In the genomic region with DNA sequence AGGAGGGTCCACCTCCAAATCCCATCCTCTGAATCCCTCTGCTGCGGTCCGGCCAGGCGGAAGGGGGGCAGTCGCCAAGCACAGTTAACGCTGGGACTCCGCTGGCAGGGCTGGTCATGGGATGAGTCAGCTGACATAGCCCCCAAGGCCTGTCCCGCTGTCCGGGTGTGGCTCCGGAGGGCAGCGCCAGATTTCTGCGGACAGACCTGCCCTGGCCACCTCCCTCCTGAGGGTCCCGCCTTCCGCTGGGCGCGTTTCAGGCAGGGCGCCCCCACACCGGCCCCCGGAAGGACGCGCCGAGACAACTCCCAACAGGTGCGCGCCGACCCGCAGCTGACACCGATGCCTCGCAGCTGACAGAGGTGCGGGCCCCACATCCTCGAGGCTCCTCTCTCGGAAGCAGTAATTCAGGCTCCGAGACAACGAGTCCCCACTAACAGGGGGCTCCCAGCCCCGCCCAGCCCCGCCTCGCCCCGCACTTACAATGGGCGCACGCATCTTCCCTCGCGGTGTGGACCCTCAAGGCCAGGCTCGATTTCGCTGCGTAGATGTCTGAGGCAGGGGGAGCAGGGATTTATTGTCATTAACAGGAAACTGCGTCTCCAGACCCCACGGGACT, we compare ENCODE assay signal across 9 cellular contexts. TPM values are rescaled to one million over a fixed set of nuclear protein-coding genes. Genes with fewer than 3 reads are reported as not detected.
DNase-seq lines count a peak whose midpoint lies in the region; ATAC-seq and TF ChIP-seq lines count a peak whose summit lies in the region.
"Had no signal": no experiment of that assay in that cellular context is flagged by ENCODE, and none has a peak within 500 bp of the region (broad histone marks: within the 10 kb centered on the region; RNA-seq: fewer than 3 reads in every experiment).

No MANE protein-coding gene starts in this region.

- H3K36me3 ChIP-seq in RWPE2 (ENCODE audit: low read depth): no peaks in the 10 kb centered on the region
- no peaks in the 10 kb centered on the region for H3K36me3 ChIP-seq in psoas muscle (ENCODE audit: insufficient read depth in 1 of 2, low read depth in 1 of 2)

- H3K4me1 ChIP-seq in RWPE2 (ENCODE audit: insufficient read depth, poor library complexity, severe bottlenecking) (no peaks in the 10 kb centered on the region), psoas muscle (peaks cover 39% of the 10 kb centered on the region)

- 0% methylated on average over 45 of the region's 45 CpGs for WGBS in psoas muscle, 3 donors

- no peak for TF ChIP-seq CTCF in RWPE2 (IDR thresholded peaks at IDR 0.05; ENCODE audit: poor library complexity, severe bottlenecking)
- no peak for TF ChIP-seq CTCF in astrocyte of the cerebellum (IDR thresholded peaks at IDR 0.05; ENCODE audit: low read depth, low read length, missing control alignments)
- TF ChIP-seq CTCF in psoas muscle (IDR thresholded peaks at IDR 0.05): no peak

- H3K9me3 ChIP-seq in RWPE2 (ENCODE audit: severe bottlenecking) (no peaks in the 10 kb centered on the region), psoas muscle (no peaks in the 10 kb centered on the region)

- ATAC-seq in Right ventricle myocardium inferior (peak; percentile 57), RWPE2 (ENCODE audit: low read depth) (peak; percentile 32), psoas muscle (peak; percentile 82 to 88 (median 85)), GM18520 (IDR thresholded peaks at IDR 0.05; ENCODE audit: unreplicated experiment) (no peak), HG03571 (IDR thresholded peaks at IDR 0.05; ENCODE audit: unreplicated experiment) (no peak)

- DNase-seq in Right ventricle myocardium inferior (ENCODE audit: missing footprints) (peak; percentile 77), cardiac septum (ENCODE audit: low spot score) (no peak), RWPE2 (ENCODE audit: low spot score) (no peak), astrocyte of the cerebellum (ENCODE audit: low read depth) (no peak), hypothalamus (lab: John Stamatoyannopoulos, UW) (peak in 49 of 51 donors; percentile 17 to 90 (median 71)), psoas muscle (peak; percentile 62 to 84)

- H3K27ac ChIP-seq in RWPE2 (ENCODE audit: poor library complexity, severe bottlenecking): no peak overlapping the region
- peak overlapping the region; percentile 97 for H3K27ac ChIP-seq in psoas muscle

- H3K4me3 ChIP-seq in RWPE2 (ENCODE audit: severe bottlenecking) (peak overlapping the region; percentile 41), astrocyte of the cerebellum (ENCODE audit: low read depth, low read length) (peak overlapping the region; percentile 75), psoas muscle (peak overlapping the region; percentile 90)

- in situ Hi-C loops in astrocyte of the cerebellum (cut with HindIII; ENCODE audit: low sequenced_read_pairs): no loop called here

- H3K27me3 ChIP-seq in RWPE2 (ENCODE audit: insufficient read depth, poor library complexity, severe bottlenecking) (no peaks in the 10 kb centered on the region), psoas muscle (ENCODE audit: insufficient read depth in 3 of 3, low read length in 2 of 3) (no peaks in the 10 kb centered on the region)

- intact Hi-C loops in Right ventricle myocardium inferior (cut with DNase I) (loop anchor here (1.0 kb wide), 1 partner anchor 77 kb away; the partner anchor contains the start of gene PLAAT4), cardiac septum (cut with DNase I) (loop anchor here (2.0 to 5.0 kb wide), 4 partner anchors 46 to 121 kb away; partner anchors contain the start of genes ATL3, PLAAT4 and PLAAT5), psoas muscle (cut with DNase I) (loop anchor here in 1 of 2 donors (5.0 kb wide), 1 partner anchor 59 kb away; the partner anchor contains the start of gene ATL3)

RNA-seq across cellular contexts. Expression of gene PLAAT3, which starts 0.6 kb away (rescaled TPM):
- total RNA-seq in Right ventricle myocardium inferior (200 TPM), cardiac septum (109 TPM), psoas muscle (100 to 1,000 TPM in 1 of 4 donors, 10 to 100 TPM in 3; 67.6 to 102 (median 83.6) TPM)
- polyA plus RNA-seq in psoas muscle: 100 to 1,000 TPM in 1 of 3 donors, 10 to 100 TPM in 2; 50.0 to 115 (median 82.3) TPM

RNA-seq across cellular contexts. Expression of gene PLAAT2, which starts 50.4 kb away (rescaled TPM):
- 0.92 TPM for total RNA-seq in Right ventricle myocardium inferior
- total RNA-seq in cardiac septum: not detected
- total RNA-seq in psoas muscle: not detected
- under 1 TPM in 1 of 3 donors, not detected in 2; 0.16 TPM for polyA plus RNA-seq in psoas muscle
- total RNA-seq: frontal cortex had no signal

RNA-seq across cellular contexts. Expression of gene ATL3, which starts 57.5 kb away (rescaled TPM):
- total RNA-seq in Right ventricle myocardium inferior (15.4 TPM), cardiac septum (15.1 TPM), psoas muscle (10 to 100 TPM in 3 of 4 donors, 1 to 10 TPM in 1; 9.4 to 12.2 (median 10.7) TPM)
- polyA plus RNA-seq in psoas muscle: 1 to 10 TPM; 3.2 to 6.4 (median 3.3) TPM

Comparison
In these comparisons a context has a peak if more than half of its experiments do, and no peak if none do; other contexts are left out.
1. DNase-seq: peak in Right ventricle myocardium inferior (single experiment), hypothalamus (49 of 51) and psoas muscle (2 of 2); none in cardiac septum (single experiment), RWPE2 (single experiment) and astrocyte of the cerebellum (single experiment).
2. ATAC-seq: peak in Right ventricle myocardium inferior (single experiment), RWPE2 (single experiment) and psoas muscle (4 of 4); none in GM18520 (single experiment) and HG03571 (single experiment).
3. Peak in every context shown above with its lines, with median percentiles within 50 percentile points of each other: H3K4me3 ChIP-seq.